10 cellular contexts compared by ENCODE assay signal in the genomic region with DNA sequence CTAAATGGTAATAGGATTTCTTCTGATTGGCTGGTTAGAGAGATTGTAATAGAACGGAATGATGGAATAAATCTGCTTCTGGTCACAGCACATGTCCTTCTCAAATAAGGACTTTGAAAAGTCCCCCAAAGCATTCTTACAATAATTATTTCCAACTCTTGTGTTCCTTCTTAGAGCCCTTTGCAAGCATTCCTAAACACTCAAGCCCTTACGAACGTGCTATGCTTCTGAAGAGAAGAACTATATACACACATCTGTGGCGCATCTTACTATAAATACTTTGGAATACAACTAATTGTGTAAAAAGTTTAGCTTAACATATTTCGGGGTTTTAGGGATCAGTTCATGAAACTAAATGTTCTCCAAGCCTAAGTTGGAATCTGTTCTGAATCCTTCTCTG. TPM values are rescaled to one million over a fixed set of nuclear protein-coding genes. Genes with fewer than 3 reads are reported as not detected.
DNase-seq lines count a peak whose midpoint lies in the region; ATAC-seq and TF ChIP-seq lines count a peak whose summit lies in the region.
"Had no signal": no experiment of that assay in that cellular context is flagged by ENCODE, and none has a peak within 500 bp of the region (broad histone marks: within the 10 kb centered on the region; RNA-seq: fewer than 3 reads in every experiment).

No MANE protein-coding gene starts in this region.

- ATAC-seq in lower lobe of right lung (peak in 1 of 2 donors; percentile 40), thoracic aorta (ENCODE audit: insufficient number of reproducible peaks, low FRiP score, low read depth) (no peak), HG02678 (IDR thresholded peaks at IDR 0.05; ENCODE audit: unreplicated experiment) (no peak), left colon (no peak), GM19324 (IDR thresholded peaks at IDR 0.05; ENCODE audit: low FRiP score, unreplicated experiment) (no peak)

- CTCF ChIA-PET in MCF 10A (lab: Yijun Ruan, JAX) = interaction anchor here (0.8 to 1.0 kb wide), 2 partner anchors 10 to 23 kb away, joined by 3 read pairs; no protein-coding TSS in a partner anchor

- H3K9me3 ChIP-seq in lower lobe of right lung (no peaks in the 10 kb centered on the region), thoracic aorta (no peaks in the 10 kb centered on the region)

- H3K36me3 ChIP-seq in lower lobe of right lung (no peaks in the 10 kb centered on the region), thoracic aorta (no peaks in the 10 kb centered on the region)

- peaks cover 36% of the 10 kb centered on the region for H3K4me1 ChIP-seq in lower lobe of right lung
- H3K4me1 ChIP-seq in thoracic aorta (ENCODE audit: control insufficient read depth in 1 of 2, low read depth in 2 of 2) = peaks cover 66 to 80% of the 10 kb centered on the region in 2 donors

- H3K4me3 Mint-ChIP-seq in IgD-negative memory B cell (no peak overlapping the region), MCF 10A (ENCODE audit: unreplicated experiment) (no peak overlapping the region)

- peaks cover 6% of the 10 kb centered on the region for H3K36me3 Mint-ChIP-seq in IgD-negative memory B cell
- peaks cover 5% of the 10 kb centered on the region for H3K36me3 Mint-ChIP-seq in MCF 10A (ENCODE audit: insufficient read depth, unreplicated experiment)

- no peak for TF ChIP-seq CTCF in MCF 10A (IDR thresholded peaks at IDR 0.05; ENCODE audit: unreplicated experiment)
- no peak for TF ChIP-seq CTCF in lower lobe of right lung (IDR thresholded peaks at IDR 0.05)
- no peak for TF ChIP-seq CTCF in thoracic aorta (IDR thresholded peaks at IDR 0.05)

- BruUV-seq in MCF 10A (replicated peaks; lab: Mats Ljungman, UMichigan) = no TSS peak

- H3K4me1 Mint-ChIP-seq in IgD-negative memory B cell = peaks cover 36 to 46% (median 36%) of the 10 kb centered on the region in 3 donors
- H3K4me1 Mint-ChIP-seq in MCF 10A (ENCODE audit: insufficient read depth, unreplicated experiment) = peaks cover 12% of the 10 kb centered on the region

- DNase-seq in MCF 10A (ENCODE audit: unreplicated experiment) = no peak
- DNase-seq in lower lobe of right lung = no peak
- DNase-seq in thoracic aorta (ENCODE audit: low spot score) = no peak
- no peak for DNase-seq in left colon
- no peak for DNase-seq in OCI-M2 (lab: John Stamatoyannopoulos, UW; ENCODE audit: unreplicated experiment)
- DNase-seq: cortex of kidney, retina had no signal

- H3K27me3 ChIP-seq in lower lobe of right lung (ENCODE audit: low read depth) (no peaks in the 10 kb centered on the region), thoracic aorta (replicated peaks; ENCODE audit: insufficient read depth) (no peaks in the 10 kb centered on the region)

- H3K27ac ChIP-seq in lower lobe of right lung = peak overlapping the region; percentile 53
- H3K27ac ChIP-seq in thoracic aorta = peak overlapping the region; percentile 90 to 95

- H3K9me3 Mint-ChIP-seq in IgD-negative memory B cell (no peaks in the 10 kb centered on the region), MCF 10A (ENCODE audit: unreplicated experiment) (no peaks in the 10 kb centered on the region)

- intact Hi-C loops in MCF 10A (cut with micrococcal nuclease) = no loop called here
- intact Hi-C loops in lower lobe of right lung (cut with DNase I) = no loop called here
- intact Hi-C loops in left colon (cut with DNase I, micrococcal nuclease) = no loop called here

- no peak overlapping the region for H3K4me3 ChIP-seq in lower lobe of right lung
- peak overlapping the region; percentile 19 for H3K4me3 ChIP-seq in thoracic aorta

- H3K27ac Mint-ChIP-seq in IgD-negative memory B cell (peak overlapping the region; percentile 35 to 68 (median 57)), MCF 10A (ENCODE audit: low read depth, unreplicated experiment) (peak overlapping the region; percentile 88)

- POLR2A ChIA-PET in MCF 10A (lab: Yijun Ruan, JAX) = interaction anchor here (0.7 to 7.1 kb wide), 4 partner anchors 13 to 52 kb away, joined by 3 to 50 read pairs (median 3); partner anchors contain the start of gene CLIC4

- no peaks in the 10 kb centered on the region for H3K27me3 Mint-ChIP-seq in IgD-negative memory B cell
- no peaks in the 10 kb centered on the region for H3K27me3 Mint-ChIP-seq in MCF 10A (ENCODE audit: insufficient read depth, unreplicated experiment)

RNA-seq across cellular contexts. Expression of gene CLIC4, which starts 25.6 kb away (rescaled TPM):
- polyA plus RNA-seq in IgD-negative memory B cell = 49.6 TPM
- total RNA-seq in MCF 10A (2022) (242 and 281 TPM in 2 replicates), lower lobe of right lung (169 TPM), thoracic aorta (100 to 1,000 TPM; 740 to 777 TPM), left colon (10 to 100 TPM; 39.4 to 79.8 TPM)
